In the genomic region with DNA sequence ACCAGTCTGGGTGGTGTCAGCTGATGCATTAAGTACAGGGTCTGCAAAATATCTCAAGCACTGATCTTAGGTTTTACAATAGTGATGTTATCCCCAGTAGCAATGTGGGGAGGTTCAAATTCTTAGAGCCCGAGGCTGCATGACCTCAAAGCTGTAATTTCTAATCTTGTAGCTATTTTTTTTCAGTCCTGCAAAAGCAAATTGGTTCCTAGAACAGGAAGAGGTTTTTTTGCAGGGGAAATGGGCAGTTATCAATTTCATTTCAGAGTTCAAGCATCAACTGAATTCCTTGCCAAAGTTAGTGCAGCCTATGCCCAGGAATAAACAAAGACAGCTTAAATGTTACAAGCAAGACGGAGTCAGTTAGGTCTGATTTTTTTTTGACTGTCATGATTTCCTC, we compare ENCODE assay signal across 24 cellular contexts.
"Had no signal": no experiment of that assay in that cellular context is flagged by ENCODE, and none has a peak within 500 bp of the region (broad histone marks: within the 10 kb centered on the region; RNA-seq: fewer than 3 reads in every experiment).

No MANE protein-coding gene starts in this region.

- H3K27ac ChIP-seq: foreskin keratinocyte, heart left ventricle, pancreas, prostate gland, sigmoid colon, stomach, thyroid gland had no signal

- H3K36me3 ChIP-seq: heart left ventricle, pancreas, prostate gland, sigmoid colon, stomach, thyroid gland had no signal

- H3K4me1 Mint-ChIP-seq: activated naive CD4-positive, alpha-beta T cell treated with anti-CD3 and anti-CD28 coated beads, Interleukin-2, amount 50 U/mL, for 24 hours; endodermal cell; stimulated activated naive B cell treated with anti-CD40 and anti-IgM and Interleukin-4, amounts not matched to agents 10 μg/mL and 1 μg/mL and 100 μg/mL, for 72 hours had no signal

- H3K9me3 Mint-ChIP-seq: activated naive CD4-positive, alpha-beta T cell treated with anti-CD3 and anti-CD28 coated beads, Interleukin-2, amount 50 U/mL, for 24 hours; endodermal cell had no signal

- H3K9me3 ChIP-seq: heart left ventricle, pancreas, prostate gland, sigmoid colon, stomach, thyroid gland had no signal

- DNase-seq: activated CD4-positive, alpha-beta T cell treated with anti-CD3 and anti-CD28 coated beads for 36 hours; activated CD4-positive, CD25-positive, alpha-beta regulatory T cell; activated T-cell treated with anti-CD3 and anti-CD28 coated beads, Interleukin-2, amount 50 U/mL, for 48 hours; anterior cingulate cortex; endodermal cell; foreskin keratinocyte; heart left ventricle; hypothalamus; midbrain; naive thymus-derived CD4-positive, alpha-beta T cell; pancreas; sigmoid colon; small intestine; stimulated activated CD4-positive, alpha-beta T cell treated with anti-CD3 and anti-CD28 coated beads, Interleukin-4, amount 100 ng/mL, for 4 hours; stimulated activated CD8-positive, alpha-beta memory T cell treated with anti-CD3 and anti-CD28 coated beads, Interleukin-4, amount 100 ng/mL, for 48 hours; stimulated activated naive B cell treated with anti-CD40 and anti-IgM and Interleukin-4, amounts not matched to agents 10 μg/mL and 1 μg/mL and 100 μg/mL, for 72 hours; stomach; T-helper 1 cell; thyroid gland had no signal

- ATAC-seq: activated CD4-positive, alpha-beta T cell treated with anti-CD3 and anti-CD28 coated beads for 36 hours; esophagus mucosa; foreskin keratinocyte; heart left ventricle; naive thymus-derived CD4-positive, alpha-beta T cell; pancreas; stimulated activated naive B cell treated with anti-CD40 and anti-IgM and Interleukin-4, amounts not matched to agents 10 μg/mL and 1 μg/mL and 100 μg/mL, for 72 hours had no signal

- H3K36me3 Mint-ChIP-seq: activated naive CD4-positive, alpha-beta T cell treated with anti-CD3 and anti-CD28 coated beads, Interleukin-2, amount 50 U/mL, for 24 hours; stimulated activated naive B cell treated with anti-CD40 and anti-IgM and Interleukin-4, amounts not matched to agents 10 μg/mL and 1 μg/mL and 100 μg/mL, for 72 hours had no signal

- H3K27me3 ChIP-seq: foreskin keratinocyte, heart left ventricle, pancreas, sigmoid colon, stomach, thyroid gland had no signal

- H3K27me3 Mint-ChIP-seq: dendritic cell treated with granulocyte-macrophage colony-stimulating factor and Interleukin-4, amounts not matched to agents 40 ng/mL and 50 ng/mL, for 4 days had no signal

- H3K4me3 Mint-ChIP-seq: activated CD4-positive, alpha-beta T cell treated with anti-CD3 and anti-CD28 coated beads for 36 hours; activated naive CD4-positive, alpha-beta T cell treated with anti-CD3 and anti-CD28 coated beads, Interleukin-2, amount 50 U/mL, for 24 hours; central memory CD8-positive, alpha-beta T cell; dendritic cell treated with granulocyte-macrophage colony-stimulating factor and Interleukin-4, amounts not matched to agents 40 ng/mL and 50 ng/mL, for 4 days; endodermal cell; stimulated activated naive B cell treated with anti-CD40 and anti-IgM and Interleukin-4, amounts not matched to agents 10 μg/mL and 1 μg/mL and 100 μg/mL, for 72 hours had no signal

- H3K4me3 ChIP-seq: heart left ventricle, pancreas, prostate gland, sigmoid colon, stomach, thyroid gland had no signal

- H3K27ac Mint-ChIP-seq: activated CD4-positive, alpha-beta T cell treated with anti-CD3 and anti-CD28 coated beads for 36 hours; activated naive CD4-positive, alpha-beta T cell treated with anti-CD3 and anti-CD28 coated beads, Interleukin-2, amount 50 U/mL, for 24 hours; dendritic cell treated with granulocyte-macrophage colony-stimulating factor and Interleukin-4, amounts not matched to agents 40 ng/mL and 50 ng/mL, for 4 days; endodermal cell; naive thymus-derived CD4-positive, alpha-beta T cell; stimulated activated naive B cell treated with anti-CD40 and anti-IgM and Interleukin-4, amounts not matched to agents 10 μg/mL and 1 μg/mL and 100 μg/mL, for 72 hours had no signal

- H3K4me1 ChIP-seq: foreskin keratinocyte, heart left ventricle, pancreas, prostate gland, sigmoid colon, stomach, thyroid gland had no signal
